14 cellular contexts compared by ENCODE assay signal in the genomic region with DNA sequence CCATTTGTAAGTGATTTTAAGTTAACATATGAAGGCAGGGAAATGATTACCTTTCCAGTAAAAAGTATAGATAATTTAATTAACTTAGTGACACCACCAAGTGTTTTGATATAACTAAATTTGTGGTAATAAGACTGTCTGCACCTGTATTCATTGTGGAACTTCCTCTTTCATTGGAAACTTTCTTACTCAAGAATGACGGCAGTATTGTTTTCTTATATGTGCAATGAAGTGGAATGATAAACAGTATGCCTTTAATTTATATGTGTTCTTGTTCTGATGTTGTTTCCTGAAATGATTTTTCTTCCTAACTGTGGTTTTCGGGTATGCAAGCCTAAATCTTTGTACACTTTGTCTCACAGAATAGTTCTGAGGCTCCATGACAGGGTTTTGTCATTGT. TPM values are rescaled to one million over a fixed set of nuclear protein-coding genes. Genes with fewer than 3 reads are reported as not detected.
DNase-seq lines count a peak whose midpoint lies in the region; ATAC-seq lines count a peak whose summit lies in the region.
"Had no signal": no experiment of that assay in that cellular context is flagged by ENCODE, and none has a peak within 500 bp of the region (broad histone marks: within the 10 kb centered on the region; RNA-seq: fewer than 3 reads in every experiment).

No MANE protein-coding gene starts in this region.

- H3K27ac ChIP-seq in BLaER1, result no peak overlapping the region
- H3K27ac ChIP-seq: esophagus squamous epithelium, ovary had no signal

- intact Hi-C loops in Right ventricle myocardium inferior (cut with DNase I) (no loop called here), left colon (cut with DNase I, micrococcal nuclease) (no loop called here)

- peak; percentile 87 for ATAC-seq in GM18909 (IDR thresholded peaks at IDR 0.05; ENCODE audit: poor library complexity, unreplicated experiment)
- peak; percentile 69 for ATAC-seq in GM21825 (IDR thresholded peaks at IDR 0.05; ENCODE audit: unreplicated experiment)
- peak; percentile 66 for ATAC-seq in HG03432 (IDR thresholded peaks at IDR 0.05; ENCODE audit: unreplicated experiment)
- no peak for ATAC-seq in Right ventricle myocardium inferior
- no peak for ATAC-seq in left colon
- no peak for ATAC-seq in GM18520 (IDR thresholded peaks at IDR 0.05; ENCODE audit: unreplicated experiment)
- ATAC-seq: activated CD8-positive, alpha-beta memory T cell treated with anti-CD3 and anti-CD28 coated beads, Interleukin-2, amount 10 ng/mL, durations not matched to agents 7 days and 5 days had no signal

- no peak for DNase-seq in Right ventricle myocardium inferior (ENCODE audit: missing footprints)
- no peak for DNase-seq in left colon
- no peak for DNase-seq in NCI-H1105 treated with DMSO at 0.1 percent for 48 hours (lab: John Stamatoyannopoulos, UW)
- DNase-seq: activated CD8-positive, alpha-beta memory T cell treated with anti-CD3 and anti-CD28 coated beads, Interleukin-2, amount 10 ng/mL, durations not matched to agents 7 days and 5 days; esophagus squamous epithelium; GOT3; NCI-H1092 treated with DMSO at 0.1 percent for 48 hours; NCI-H526; ovary had no signal

- H3K27me3 ChIP-seq in BLaER1, result no peaks in the 10 kb centered on the region
- H3K27me3 ChIP-seq: esophagus squamous epithelium, ovary had no signal

- H3K9me3 ChIP-seq in BLaER1, result no peaks in the 10 kb centered on the region
- H3K9me3 ChIP-seq: esophagus squamous epithelium, ovary had no signal

- peak overlapping the region; percentile 65 for H3K4me2 ChIP-seq in BLaER1

- peaks cover 15% of the 10 kb centered on the region for H3K4me1 ChIP-seq in BLaER1
- H3K4me1 ChIP-seq: esophagus squamous epithelium had no signal

- no peak overlapping the region for H3K4me3 ChIP-seq in BLaER1
- H3K4me3 ChIP-seq: esophagus squamous epithelium, ovary had no signal

- H4K20me1 ChIP-seq in BLaER1, result no peaks in the 10 kb centered on the region

- peaks cover 23% of the 10 kb centered on the region for H3K36me3 ChIP-seq in BLaER1
- H3K36me3 ChIP-seq: ovary had no signal

- H3K9ac ChIP-seq in BLaER1, result no peak overlapping the region

RNA-seq across cellular contexts. Expression of a gene that starts 46.4 kb away (rescaled TPM):
- total RNA-seq in Right ventricle myocardium inferior, result 17.9 TPM
- 10 to 100 TPM; 45.9 to 64.4 TPM for total RNA-seq in left colon

Comparison
In these comparisons a context has a peak if more than half of its experiments do, and no peak if none do; other contexts are left out.
1. ATAC-seq: peak in GM18909 (single experiment), GM21825 (single experiment) and HG03432 (single experiment); none in Right ventricle myocardium inferior (single experiment), left colon (single experiment) and GM18520 (single experiment).